ENCODE assay signal across 1 cellular context in genomic region chr6:152723398-152723797, GRCh38.
TF ChIP-seq lines count a peak whose summit lies in the region.

No MANE protein-coding gene starts in this region.

TF ChIP-seq in GM23338, 12 proteins besides CTCF, POLR2A, EP300 and RAD21 (continued from another document):
- TF ChIP-seq NANOG (IDR thresholded peaks at IDR 0.05; ENCODE audit: borderline replicate concordance) (no peak), POLR2AphosphoS5 (IDR thresholded peaks at IDR 0.05; ENCODE audit: low read depth) (no peak), ZNF462 (CRISPR knock-in tag; IDR thresholded peaks at IDR 0.05) (no peak), ETS1 (IDR thresholded peaks at IDR 0.05) (no peak)
